Comparison of ENCODE assay signal across 19 cellular contexts in the genomic region with DNA sequence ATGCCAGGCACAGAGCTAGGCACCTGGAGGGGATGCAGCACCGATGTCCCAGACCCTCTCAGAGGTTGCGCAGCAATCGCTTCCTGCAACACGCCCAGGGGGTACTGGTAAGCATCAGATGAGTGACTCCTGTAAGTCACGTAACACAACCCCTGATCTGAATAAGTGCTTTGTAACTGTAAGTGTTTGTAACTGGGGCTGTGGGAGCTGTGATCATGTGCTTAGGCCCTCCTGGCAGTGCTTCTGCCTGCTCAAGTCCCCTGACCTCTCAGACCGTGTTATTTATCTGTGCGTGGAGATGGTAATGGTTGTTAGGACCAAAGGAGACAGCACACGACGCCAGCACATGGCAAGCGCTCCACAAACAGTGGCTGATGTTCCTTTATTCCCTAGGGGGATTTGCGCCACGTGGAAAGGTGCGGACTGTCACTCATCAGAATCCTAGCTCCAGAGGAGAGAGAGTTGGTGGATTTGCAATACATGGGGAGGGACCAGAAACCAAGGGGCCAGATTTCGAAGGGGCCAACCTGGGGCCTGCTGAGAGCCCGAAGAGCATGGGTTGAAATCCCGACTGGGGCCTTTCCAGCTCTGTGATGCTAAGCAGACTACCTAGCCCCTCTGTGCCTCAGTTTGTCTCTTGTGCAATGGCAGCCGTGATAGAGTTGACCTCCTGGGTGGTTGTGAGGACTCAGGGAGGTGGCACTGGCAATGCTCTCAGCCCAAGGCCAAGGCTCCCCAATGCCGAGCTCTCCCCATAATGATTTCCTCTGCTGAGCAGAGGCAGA.
"Had no signal": no experiment of that assay in that cellular context is flagged by ENCODE, and none has a peak within 500 bp of the region (broad histone marks: within the 10 kb centered on the region; RNA-seq: fewer than 3 reads in every experiment).

No MANE protein-coding gene starts in this region.

- H3K27ac Mint-ChIP-seq: naive thymus-derived CD4-positive, alpha-beta T cell; stimulated activated memory B cell treated with anti-CD40 and anti-IgM and Interleukin-4, amounts not matched to agents 10 μg/mL and 1 μg/mL and 100 μg/mL, for 72 hours; stimulated activated naive CD8-positive, alpha-beta T cell treated with anti-CD3 and anti-CD28 coated beads, Interleukin-15, Interleukin-2, amounts not matched to agents 100 ng/mL and 50 ng/mL, for 24 hours had no signal

- H3K9me3 Mint-ChIP-seq: stimulated activated memory B cell treated with anti-CD40 and anti-IgM and Interleukin-4, amounts not matched to agents 10 μg/mL and 1 μg/mL and 100 μg/mL, for 72 hours; stimulated activated naive CD8-positive, alpha-beta T cell treated with anti-CD3 and anti-CD28 coated beads, Interleukin-15, Interleukin-2, amounts not matched to agents 100 ng/mL and 50 ng/mL, for 24 hours had no signal

- H3K36me3 ChIP-seq: colonic mucosa, heart left ventricle, pancreas, prostate gland, right lobe of liver, tibial nerve, upper lobe of right lung, vagina had no signal

- H3K4me3 ChIP-seq: colonic mucosa, heart left ventricle, pancreas, prostate gland, right lobe of liver, tibial nerve, upper lobe of right lung, vagina had no signal

- H3K4me1 ChIP-seq: colonic mucosa, heart left ventricle, pancreas, prostate gland, right lobe of liver, upper lobe of right lung, vagina had no signal

- H3K27me3 ChIP-seq: colonic mucosa, right lobe of liver, vagina had no signal

- H3K9me3 ChIP-seq: colonic mucosa, heart left ventricle, pancreas, prostate gland, right lobe of liver, tibial nerve, upper lobe of right lung, vagina had no signal

- H3K36me3 Mint-ChIP-seq: naive thymus-derived CD4-positive, alpha-beta T cell; stimulated activated memory B cell treated with anti-CD40 and anti-IgM and Interleukin-4, amounts not matched to agents 10 μg/mL and 1 μg/mL and 100 μg/mL, for 72 hours had no signal

- H3K4me1 Mint-ChIP-seq: stimulated activated memory B cell treated with anti-CD40 and anti-IgM and Interleukin-4, amounts not matched to agents 10 μg/mL and 1 μg/mL and 100 μg/mL, for 72 hours had no signal

- DNase-seq: colonic mucosa; dermis blood vessel endothelial cell; hippocampal formation; kidney glomerular epithelial cell; naive thymus-derived CD4-positive, alpha-beta T cell; nucleus accumbens; stimulated activated CD4-positive, alpha-beta T cell treated with anti-CD3 and anti-CD28 coated beads, Interleukin-15, amount 100 ng/mL, for 24 hours; stimulated activated CD4-positive, alpha-beta T cell treated with anti-CD3 and anti-CD28 coated beads, Interleukin-1b, Interleukin-23, amount 100 ng/mL, for 48 hours; stimulated activated CD4-positive, alpha-beta T cell treated with anti-CD3 and anti-CD28 coated beads, Interleukin-4, amount 100 ng/mL, for 24 hours; upper lobe of right lung had no signal

- FAIRE-seq: frontal cortex, pancreas had no signal

- H3K27ac ChIP-seq: colonic mucosa, pancreas, prostate gland, right lobe of liver, tibial nerve, upper lobe of right lung, vagina had no signal

- H3K4me3 Mint-ChIP-seq: naive thymus-derived CD4-positive, alpha-beta T cell; stimulated activated memory B cell treated with anti-CD40 and anti-IgM and Interleukin-4, amounts not matched to agents 10 μg/mL and 1 μg/mL and 100 μg/mL, for 72 hours; stimulated activated naive CD8-positive, alpha-beta T cell treated with anti-CD3 and anti-CD28 coated beads, Interleukin-15, Interleukin-2, amounts not matched to agents 100 ng/mL and 50 ng/mL, for 24 hours had no signal

- ATAC-seq: naive thymus-derived CD4-positive, alpha-beta T cell; pancreas; right lobe of liver; stimulated activated memory B cell treated with anti-CD40 and anti-IgM and Interleukin-4, amounts not matched to agents 10 μg/mL and 1 μg/mL and 100 μg/mL, for 72 hours; upper lobe of right lung had no signal
